In genomic region chr11:130600616-130601015, GRCh38 we compare ENCODE assay signal across 20 cellular contexts.
DNase-seq lines count a peak whose midpoint lies in the region; ATAC-seq and TF ChIP-seq lines count a peak whose summit lies in the region.
"Had no signal": no experiment of that assay in that cellular context is flagged by ENCODE, and none has a peak within 500 bp of the region (broad histone marks: within the 10 kb centered on the region; RNA-seq: fewer than 3 reads in every experiment).

No MANE protein-coding gene starts in this region.

- DNase-seq in IMR-90, result no peak
- no peak for DNase-seq in fibroblast of lung (ENCODE audit: low read depth in 2 of 2)
- no peak for DNase-seq in neuronal stem cell (ENCODE audit: low spot score)
- no peak for DNase-seq in activated CD4-positive, alpha-beta memory T cell treated with anti-CD3 and anti-CD28 coated beads, Interleukin-2, amount 10 ng/mL, durations not matched to agents 7 days and 5 days
- DNase-seq in NCI-H1048 (lab: John Stamatoyannopoulos, UW), result no peak
- DNase-seq in ecto neural progenitor cell (ENCODE audit: low spot score), result no peak
- DNase-seq: activated naive CD4-positive, alpha-beta T cell treated with Interleukin-2 at 50 U/mL for 16 hours; activated T-cell treated with anti-CD3 and anti-CD28 coated beads, Interleukin-2, amount 50 U/mL, for 4 hours; Calu3; NCI-H1105 treated with DMSO at 0.1 percent for 48 hours; NCI-H2081 treated with DMSO at 0.1 percent for 48 hours; NCI-H446 treated with DMSO at 0.1 percent for 48 hours; SHP77 treated with DMSO at 0.1 percent for 48 hours; stimulated activated naive CD8-positive, alpha-beta T cell treated with anti-CD3 and anti-CD28 coated beads, Interleukin-15, amount 100 ng/mL, for 72 hours had no signal

- peak overlapping the region; percentile 92 for H2AK5ac ChIP-seq in IMR-90 (ENCODE audit: low read depth, low read length)
- no peak overlapping the region for H2AK5ac ChIP-seq in neuronal stem cell (ENCODE audit: low read depth, low read length)

- H4K91ac ChIP-seq in IMR-90 (ENCODE audit: insufficient read depth, low read depth, low read length) (peak overlapping the region; percentile 67), neuronal stem cell (ENCODE audit: low read depth, low read length, poor library complexity) (no peak overlapping the region)

- no peak for TF ChIP-seq POLR2A in IMR-90 (IDR thresholded peaks at IDR 0.05; ENCODE audit: low read depth, low read length)

- TF ChIP-seq CTCF in IMR-90 (conservative IDR thresholded peaks at IDR 0.05; ENCODE audit: low read depth, low read length) (no peak), fibroblast of lung (conservative IDR thresholded peaks at IDR 0.05 in 1 of 2, IDR thresholded peaks at IDR 0.05 in 1 of 2; ENCODE audit: low read depth in 1 of 2, low read length in 2 of 2) (no peak)

- POLR2A ChIA-PET in IMR-90 (lab: Charles Lee; ENCODE audit: unreplicated experiment), result no interaction called here
- POLR2A ChIA-PET in activated CD4-positive, alpha-beta memory T cell treated with anti-CD3 and anti-CD28 coated beads, Interleukin-2, amount 10 ng/mL, durations not matched to agents 7 days and 5 days (lab: Charles Lee), result no interaction called here

- H3K4ac ChIP-seq in IMR-90 (ENCODE audit: low read depth, low read length) (peak overlapping the region; percentile 89), neuronal stem cell (ENCODE audit: low read length) (no peak overlapping the region)

- peak overlapping the region; percentile 39 for H3K14ac ChIP-seq in IMR-90 (replicated peaks; ENCODE audit: low read depth, low read length)
- no peak overlapping the region for H3K14ac ChIP-seq in neuronal stem cell (ENCODE audit: low read length)

- H3K36me3 Mint-ChIP-seq in activated CD4-positive, alpha-beta memory T cell treated with anti-CD3 and anti-CD28 coated beads, Interleukin-2, amount 10 ng/mL, durations not matched to agents 7 days and 5 days (ENCODE audit: low read depth), result no peaks in the 10 kb centered on the region

- TF ChIP-seq RAD21 in IMR-90 (IDR thresholded peaks at IDR 0.05; ENCODE audit: low read length), result no peak

- H4K5ac ChIP-seq in IMR-90 (ENCODE audit: low read depth, low read length), result peak overlapping the region; percentile 81

- H3K27me3 Mint-ChIP-seq in activated CD4-positive, alpha-beta memory T cell treated with anti-CD3 and anti-CD28 coated beads, Interleukin-2, amount 10 ng/mL, durations not matched to agents 7 days and 5 days, result no peaks in the 10 kb centered on the region
- H3K27me3 Mint-ChIP-seq: stimulated activated naive CD8-positive, alpha-beta T cell treated with anti-CD3 and anti-CD28 coated beads, Interleukin-15, amount 100 ng/mL, for 72 hours had no signal

- H2BK120ac ChIP-seq in IMR-90 (ENCODE audit: low read depth, low read length) (peak overlapping the region; percentile 75), neuronal stem cell (ENCODE audit: low read depth, low read length) (no peak overlapping the region)

- H3K23ac ChIP-seq in IMR-90 (ENCODE audit: low read depth, low read length), result peak overlapping the region; percentile 21; the same call in 1 of the 2 replicates
- no peak overlapping the region for H3K23ac ChIP-seq in neuronal stem cell (ENCODE audit: low read depth, low read length, poor library complexity)

- no TSS peak for BruUV-seq in IMR-90 (replicated peaks; lab: Mats Ljungman, UMichigan)

- no peaks in the 10 kb centered on the region for H3K27me3 ChIP-seq in ACC112 (ENCODE audit: insufficient read depth, low read length)
- H3K27me3 ChIP-seq in IMR-90 (ENCODE audit: control insufficient read depth, insufficient read depth, low read length), result peaks cover 2% of the 10 kb centered on the region; the same call in 1 of the 2 replicates
- no peaks in the 10 kb centered on the region for H3K27me3 ChIP-seq in fibroblast of lung (ENCODE audit: control insufficient read depth, insufficient read depth, low read length)
- no peaks in the 10 kb centered on the region for H3K27me3 ChIP-seq in neuronal stem cell (ENCODE audit: control insufficient read depth in 3 of 3, insufficient read depth in 3 of 3, low read depth in 1 of 3, low read length in 3 of 3)
- H3K27me3 ChIP-seq: upper lobe of left lung had no signal

- WGBS in IMR-90 (ENCODE audit: extremely low coverage in 2 of 2, insufficient read length in 1 of 2), 2 experiments, result 60% methylated on average over 1 of the region's 5 CpGs; no CpG with 5 or more reads in 1 of the 2 experiments
- WGBS in neuronal stem cell (ENCODE audit: extremely low coverage in 2 of 2, insufficient read length in 2 of 2, insufficient replicate concordance in 1 of 2), 2 donors, result no CpG with 5 or more reads among the region's 5 CpGs

- peak overlapping the region; percentile 89 for H2BK5ac ChIP-seq in IMR-90 (ENCODE audit: low read depth, low read length, poor library complexity, severe bottlenecking)
- H2BK5ac ChIP-seq in neuronal stem cell (ENCODE audit: low read length), result no peak overlapping the region

- in situ Hi-C loops in IMR-90 (cut with MboI; ENCODE audit: low sequenced_read_pairs), result no loop called here

- H3K36me3 ChIP-seq in ACC112 (ENCODE audit: insufficient read depth, low read length) (no peaks in the 10 kb centered on the region), IMR-90 (ENCODE audit: control insufficient read depth, insufficient read depth, low read length) (no peaks in the 10 kb centered on the region), fibroblast of lung (ENCODE audit: control insufficient read depth, insufficient read depth, low read length) (no peaks in the 10 kb centered on the region), neuronal stem cell (replicated peaks in 1 of 2; ENCODE audit: control insufficient read depth in 2 of 2, insufficient read depth in 2 of 2, low read length in 2 of 2) (no peaks in the 10 kb centered on the region)
- H3K36me3 ChIP-seq: upper lobe of left lung had no signal

- H3K4me2 ChIP-seq in IMR-90 (ENCODE audit: low read depth, low read length) (no peak overlapping the region), fibroblast of lung (ENCODE audit: extremely low read depth, insufficient read depth, low read length) (peak overlapping the region; percentile 27), neuronal stem cell (ENCODE audit: insufficient read depth, low read length, poor library complexity, severe bottlenecking) (no peak overlapping the region)

- no peaks in the 10 kb centered on the region for H3K9me3 Mint-ChIP-seq in activated CD4-positive, alpha-beta memory T cell treated with anti-CD3 and anti-CD28 coated beads, Interleukin-2, amount 10 ng/mL, durations not matched to agents 7 days and 5 days
- H3K9me3 Mint-ChIP-seq: activated T-cell treated with anti-CD3 and anti-CD28 coated beads, Interleukin-2, amount 50 U/mL, for 4 hours; central memory CD8-positive, alpha-beta T cell; stimulated activated naive CD8-positive, alpha-beta T cell treated with anti-CD3 and anti-CD28 coated beads, Interleukin-15, amount 100 ng/mL, for 72 hours had no signal

- H3K27ac Mint-ChIP-seq in activated CD4-positive, alpha-beta memory T cell treated with anti-CD3 and anti-CD28 coated beads, Interleukin-2, amount 10 ng/mL, durations not matched to agents 7 days and 5 days, result no peak overlapping the region

- no peak overlapping the region for H3K4me3 ChIP-seq in ACC112 (ENCODE audit: low read depth, low read length)
- no peak overlapping the region for H3K4me3 ChIP-seq in IMR-90 (ENCODE audit: insufficient read depth, low read depth, low read length)
- no peak overlapping the region for H3K4me3 ChIP-seq in fibroblast of lung (replicated peaks in 1 of 4; ENCODE audit: control extremely low read depth in 1 of 4, insufficient read depth in 1 of 4, low read depth in 3 of 4, low read length in 4 of 4)
- H3K4me3 ChIP-seq in neuronal stem cell (ENCODE audit: low read length in 2 of 2), result no peak overlapping the region
- H3K4me3 ChIP-seq: upper lobe of left lung had no signal

- H4K20me1 ChIP-seq in IMR-90 (ENCODE audit: insufficient read depth, low read length), result no peaks in the 10 kb centered on the region
- no peaks in the 10 kb centered on the region for H4K20me1 ChIP-seq in fibroblast of lung (ENCODE audit: control insufficient read depth, extremely low read depth, insufficient read depth, low read length)

- H3K9ac ChIP-seq in IMR-90 (ENCODE audit: low read depth, low read length), result no peak overlapping the region
- H3K9ac ChIP-seq in fibroblast of lung (ENCODE audit: insufficient read depth, low read length), result no peak overlapping the region
- no peak overlapping the region for H3K9ac ChIP-seq in neuronal stem cell (ENCODE audit: low read depth, low read length, poor library complexity)

- H3K56ac ChIP-seq in IMR-90 (ENCODE audit: extremely low read depth, insufficient read depth, low read length), result 0 out of 2 replicates have a peak overlapping the region, but pooled peaks have one; percentile 29

- ATAC-seq in IMR-90 (ENCODE audit: low read depth) (peak; percentile 26), GM18520 (IDR thresholded peaks at IDR 0.05; ENCODE audit: unreplicated experiment) (no peak)
- ATAC-seq: activated T-cell treated with anti-CD3 and anti-CD28 coated beads, Interleukin-2, amount 50 U/mL, for 4 hours; left colon; stimulated activated naive CD8-positive, alpha-beta T cell treated with anti-CD3 and anti-CD28 coated beads, Interleukin-15, amount 100 ng/mL, for 72 hours had no signal

- H3K79me1 ChIP-seq in IMR-90 (ENCODE audit: low read depth in 1 of 2, low read length in 2 of 2), result no peaks in the 10 kb centered on the region
- no peaks in the 10 kb centered on the region for H3K79me1 ChIP-seq in neuronal stem cell (ENCODE audit: low read depth, low read length)

- H2BK15ac ChIP-seq in IMR-90 (ENCODE audit: low read depth, low read length) (peak overlapping the region; percentile 72; the same call in 2 of the 3 replicates), neuronal stem cell (ENCODE audit: low read length) (no peak overlapping the region)

- CTCF ChIA-PET in IMR-90 (lab: Yijun Ruan, JAX), result no interaction called here
- CTCF ChIA-PET in activated CD4-positive, alpha-beta memory T cell treated with anti-CD3 and anti-CD28 coated beads, Interleukin-2, amount 10 ng/mL, durations not matched to agents 7 days and 5 days (lab: Charles Lee), result no interaction called here

- peaks cover 6% of the 10 kb centered on the region for H3K4me1 ChIP-seq in ACC112 (ENCODE audit: control insufficient read depth, insufficient read depth, low read length, unreplicated experiment)
- H3K4me1 ChIP-seq in IMR-90 (ENCODE audit: control insufficient read depth, insufficient read depth, low read length), result peaks cover 13% of the 10 kb centered on the region
- H3K4me1 ChIP-seq in fibroblast of lung (ENCODE audit: control insufficient read depth, extremely low read depth, insufficient read depth, low read length), result peaks cover 5% of the 10 kb centered on the region
- H3K4me1 ChIP-seq in neuronal stem cell (ENCODE audit: control insufficient read depth in 2 of 2, insufficient read depth in 1 of 2, low read depth in 1 of 2, low read length in 2 of 2), result peaks cover 6 to 12% of the 10 kb centered on the region in 2 donors

- H3K4me1 Mint-ChIP-seq in activated CD4-positive, alpha-beta memory T cell treated with anti-CD3 and anti-CD28 coated beads, Interleukin-2, amount 10 ng/mL, durations not matched to agents 7 days and 5 days, result no peaks in the 10 kb centered on the region
- H3K4me1 Mint-ChIP-seq: central memory CD8-positive, alpha-beta T cell; stimulated activated naive CD8-positive, alpha-beta T cell treated with anti-CD3 and anti-CD28 coated beads, Interleukin-15, amount 100 ng/mL, for 72 hours had no signal

- intact Hi-C loops in IMR-90 (cut with micrococcal nuclease), result loop anchor here (1.0 to 5.0 kb wide), 3 partner anchors 12 to 150 kb away; no protein-coding TSS in a partner anchor

- H4K8ac ChIP-seq in IMR-90 (ENCODE audit: low read depth in 2 of 2, low read length in 2 of 2), result peak overlapping the region; percentile 64 to 73; a peak in 3 of 4 replicates
- H4K8ac ChIP-seq in neuronal stem cell (ENCODE audit: low read depth, low read length), result no peak overlapping the region

- H3K79me2 ChIP-seq in ACC112 (ENCODE audit: control insufficient read depth, insufficient read depth, low read length, unreplicated experiment), result no peaks in the 10 kb centered on the region
- no peaks in the 10 kb centered on the region for H3K79me2 ChIP-seq in fibroblast of lung (ENCODE audit: control insufficient read depth, insufficient read depth, low read length)

- peaks cover 20% of the 10 kb centered on the region for H3K9me1 ChIP-seq in IMR-90 (ENCODE audit: insufficient read depth, low read length)

- H3K18ac ChIP-seq in IMR-90 (ENCODE audit: low read depth, low read length) (peak overlapping the region; percentile 94), neuronal stem cell (ENCODE audit: low read length) (no peak overlapping the region)

- no peak overlapping the region for H3K4me3 Mint-ChIP-seq in activated CD4-positive, alpha-beta memory T cell treated with anti-CD3 and anti-CD28 coated beads, Interleukin-2, amount 10 ng/mL, durations not matched to agents 7 days and 5 days
- H3K4me3 Mint-ChIP-seq: activated T-cell treated with anti-CD3 and anti-CD28 coated beads, Interleukin-2, amount 50 U/mL, for 4 hours; central memory CD8-positive, alpha-beta T cell; stimulated activated naive CD8-positive, alpha-beta T cell treated with anti-CD3 and anti-CD28 coated beads, Interleukin-15, amount 100 ng/mL, for 72 hours had no signal

- no peak overlapping the region for H2AFZ ChIP-seq in ACC112 (ENCODE audit: low read length, unreplicated experiment)
- peak overlapping the region; percentile 74 for H2AFZ ChIP-seq in IMR-90 (replicated peaks; ENCODE audit: low read length, poor library complexity)
- H2AFZ ChIP-seq in fibroblast of lung (ENCODE audit: low read length), result peak overlapping the region; percentile 14
- peak overlapping the region; percentile 70 for H2AFZ ChIP-seq in neuronal stem cell (ENCODE audit: low read length)

- dilution Hi-C loops in IMR-90 (cut with HindIII; ENCODE audit: low sequenced_read_pairs, unreplicated experiment), result no loop called here

- no peak overlapping the region for H2BK12ac ChIP-seq in neuronal stem cell (ENCODE audit: low read length)

- H3K9me3 ChIP-seq in IMR-90 (ENCODE audit: control insufficient read depth, insufficient read depth, low read length) (no peaks in the 10 kb centered on the region), fibroblast of lung (ENCODE audit: control insufficient read depth, insufficient read depth, low read depth, low read length) (no peaks in the 10 kb centered on the region), neuronal stem cell (replicated peaks in 1 of 2; ENCODE audit: control insufficient read depth in 2 of 2, insufficient read depth in 1 of 2, low read depth in 1 of 2, low read length in 2 of 2) (peaks cover 0 to 5% of the 10 kb centered on the region in 2 donors)
- H3K9me3 ChIP-seq: upper lobe of left lung had no signal

- peak overlapping the region; percentile 36; the same call in 1 of the 2 replicates for H3K27ac ChIP-seq in ACC112 (ENCODE audit: low read depth, low read length)
- H3K27ac ChIP-seq in IMR-90 (ENCODE audit: insufficient read depth, low read length), result peak overlapping the region; percentile 83; the same call in 1 of the 2 replicates
- H3K27ac ChIP-seq in fibroblast of lung (ENCODE audit: insufficient read depth, low read length), result peak overlapping the region; percentile 46
- no peak overlapping the region for H3K27ac ChIP-seq in neuronal stem cell (replicated peaks; ENCODE audit: low read length)
- H3K27ac ChIP-seq: C4-2B had no signal

- H2BK20ac ChIP-seq in IMR-90 (ENCODE audit: low read depth, low read length), result peak overlapping the region; percentile 66

- H2AK9ac ChIP-seq in IMR-90 (replicated peaks; ENCODE audit: low read depth, low read length, poor library complexity), result peak overlapping the region; percentile 97
